29 cellular contexts compared by ENCODE assay signal in genomic region chr12:21987786-21988185, GRCh38. TPM values are rescaled to one million over a fixed set of nuclear protein-coding genes. Genes with fewer than 3 reads are reported as not detected.
"Had no signal": no experiment of that assay in that cellular context is flagged by ENCODE, and none has a peak within 500 bp of the region (broad histone marks: within the 10 kb centered on the region; RNA-seq: fewer than 3 reads in every experiment).

No MANE protein-coding gene starts in this region.

- H3K36me3 ChIP-seq: colonic mucosa, esophagus squamous epithelium, heart right ventricle, lower lobe of right lung, prostate gland, right atrium auricular region, sigmoid colon, stomach, thyroid gland, vagina had no signal

- H3K4me3 Mint-ChIP-seq: dendritic cell treated with granulocyte-macrophage colony-stimulating factor and Interleukin-4, amounts not matched to agents 40 ng/mL and 50 ng/mL, for 4 days; mesothelial cell of epicardium; naive B cell; natural killer cell treated with Interleukin-12 subunit alpha and Interleukin-12 subunit beta and Interleukin-15 and Interleukin-18, amount 100 ng/mL, for 72 hours; stimulated activated effector memory CD8-positive, alpha-beta T cell treated with anti-CD3 and anti-CD28 coated beads, Interleukin-12 subunit alpha, Interleukin-12 subunit beta, amount 100 ng/mL, for 72 hours had no signal

- H3K9ac ChIP-seq: parathyroid adenoma had no signal

- H3K9me3 Mint-ChIP-seq: dendritic cell treated with granulocyte-macrophage colony-stimulating factor and Interleukin-4, amounts not matched to agents 40 ng/mL and 50 ng/mL, for 4 days; mesothelial cell of epicardium; naive B cell; natural killer cell treated with Interleukin-12 subunit alpha and Interleukin-12 subunit beta and Interleukin-15 and Interleukin-18, amount 100 ng/mL, for 72 hours; stimulated activated effector memory CD8-positive, alpha-beta T cell treated with anti-CD3 and anti-CD28 coated beads, Interleukin-12 subunit alpha, Interleukin-12 subunit beta, amount 100 ng/mL, for 72 hours had no signal

- ATAC-seq: heart right ventricle; left cardiac atrium; left ventricle myocardium superior; lower lobe of right lung; mucosa of descending colon; natural killer cell treated with Interleukin-12 subunit alpha and Interleukin-12 subunit beta and Interleukin-15 and Interleukin-18, amount 100 ng/mL, for 72 hours had no signal

- H3K27me3 ChIP-seq: colonic mucosa, esophagus squamous epithelium, heart right ventricle, right atrium auricular region, sigmoid colon, stomach, thyroid gland, vagina had no signal

- H3K36me3 Mint-ChIP-seq: mesothelial cell of epicardium; naive B cell; natural killer cell treated with Interleukin-12 subunit alpha and Interleukin-12 subunit beta and Interleukin-15 and Interleukin-18, amount 100 ng/mL, for 72 hours; stimulated activated effector memory CD8-positive, alpha-beta T cell treated with anti-CD3 and anti-CD28 coated beads, Interleukin-12 subunit alpha, Interleukin-12 subunit beta, amount 100 ng/mL, for 72 hours had no signal

- H3K27me3 Mint-ChIP-seq: dendritic cell treated with granulocyte-macrophage colony-stimulating factor and Interleukin-4, amounts not matched to agents 40 ng/mL and 50 ng/mL, for 4 days had no signal

- H3K4me3 ChIP-seq: colonic mucosa, esophagus squamous epithelium, heart right ventricle, lower lobe of right lung, mucosa of descending colon, prostate gland, right atrium auricular region, sigmoid colon, stomach, thyroid gland, vagina had no signal

- DNase-seq: colonic mucosa; effector memory CD4-positive, alpha-beta T cell; erythroblast; esophagus squamous epithelium; foreskin melanocyte; glutamatergic neuron; heart right ventricle; hippocampal formation; left cardiac atrium; left ventricle myocardium superior; lower lobe of right lung; mucosa of descending colon; naive B cell; occipital lobe; sigmoid colon; stimulated activated CD4-positive, alpha-beta T cell treated with anti-CD3 and anti-CD28 coated beads, Interleukin-2, amount 100 ng/mL, for 24 hours; stimulated activated CD4-positive, alpha-beta T cell treated with anti-CD3 and anti-CD28 coated beads, Interleukin-4, amount 100 ng/mL, for 24 hours; stimulated activated naive CD4-positive, alpha-beta T cell treated with Interleukin-2 at 50 U/mL for 16 hours; stomach; thyroid gland; trophoblast cell had no signal

- H3K9me3 ChIP-seq: colonic mucosa, esophagus squamous epithelium, heart right ventricle, lower lobe of right lung, mucosa of descending colon, prostate gland, right atrium auricular region, sigmoid colon, stomach, thyroid gland, vagina had no signal

- H3K27ac ChIP-seq: colonic mucosa, esophagus squamous epithelium, heart right ventricle, lower lobe of right lung, parathyroid adenoma, prostate gland, right atrium auricular region, sigmoid colon, stomach, thyroid gland, vagina had no signal

- H3K27ac Mint-ChIP-seq: dendritic cell treated with granulocyte-macrophage colony-stimulating factor and Interleukin-4, amounts not matched to agents 40 ng/mL and 50 ng/mL, for 4 days; mesothelial cell of epicardium; naive B cell; natural killer cell treated with Interleukin-12 subunit alpha and Interleukin-12 subunit beta and Interleukin-15 and Interleukin-18, amount 100 ng/mL, for 72 hours; stimulated activated effector memory CD8-positive, alpha-beta T cell treated with anti-CD3 and anti-CD28 coated beads, Interleukin-12 subunit alpha, Interleukin-12 subunit beta, amount 100 ng/mL, for 72 hours had no signal

- H2AFZ ChIP-seq: parathyroid adenoma had no signal

- H3K79me2 ChIP-seq: parathyroid adenoma had no signal

- H3K4me1 ChIP-seq: esophagus squamous epithelium, lower lobe of right lung, parathyroid adenoma, prostate gland, right atrium auricular region, sigmoid colon, stomach, thyroid gland, vagina had no signal

- H3K4me1 Mint-ChIP-seq: mesothelial cell of epicardium; naive B cell; stimulated activated effector memory CD8-positive, alpha-beta T cell treated with anti-CD3 and anti-CD28 coated beads, Interleukin-12 subunit alpha, Interleukin-12 subunit beta, amount 100 ng/mL, for 72 hours had no signal

RNA-seq across cellular contexts. Expression of gene ABCC9, which starts 46.6 kb away (rescaled TPM):
- total RNA-seq: natural killer cell treated with Interleukin-12 subunit alpha and Interleukin-12 subunit beta and Interleukin-15 and Interleukin-18, amount 100 ng/mL, for 72 hours had no signal
